28 cellular contexts compared by ENCODE assay signal in genomic region chr16:54883358-54883757, GRCh38. TPM values are rescaled to one million over a fixed set of nuclear protein-coding genes. Genes with fewer than 3 reads are reported as not detected.
"Had no signal": no experiment of that assay in that cellular context is flagged by ENCODE, and none has a peak within 500 bp of the region (broad histone marks: within the 10 kb centered on the region; RNA-seq: fewer than 3 reads in every experiment).

No MANE protein-coding gene starts in this region.

- FAIRE-seq: colon, endometrium, endothelial cell of umbilical vein, frontal cortex had no signal

- H3K36me3 ChIP-seq: colonic mucosa, esophagus muscularis mucosa, esophagus squamous epithelium, gastrocnemius medialis, gastroesophageal sphincter, heart left ventricle, heart right ventricle had no signal

- H3K4me3 ChIP-seq: colonic mucosa, coronary artery, dorsolateral prefrontal cortex, esophagus muscularis mucosa, esophagus squamous epithelium, gastrocnemius medialis, gastroesophageal sphincter, heart left ventricle, heart right ventricle had no signal

- H3K4me1 ChIP-seq: colonic mucosa, esophagus muscularis mucosa, esophagus squamous epithelium, gastrocnemius medialis, gastroesophageal sphincter, heart left ventricle, heart right ventricle had no signal

- DNase-seq: colonic mucosa; cortex of kidney; dermis blood vessel endothelial cell; dorsolateral prefrontal cortex; effector CD4-positive, alpha-beta T cell; effector CD8-positive, alpha-beta T cell; effector memory CD4-positive, alpha-beta T cell; effector memory CD8-positive, alpha-beta T cell; endodermal cell; erythroblast; esophagus squamous epithelium; foreskin fibroblast; foreskin keratinocyte; gastrocnemius medialis; glutamatergic neuron; head of caudate nucleus; heart left ventricle; heart right ventricle had no signal

- H3K9me3 ChIP-seq: colonic mucosa had no signal

- H3K27ac ChIP-seq: colonic mucosa, coronary artery, dorsolateral prefrontal cortex, epithelial cell of prostate, esophagus muscularis mucosa, esophagus squamous epithelium, foreskin keratinocyte, gastrocnemius medialis, gastroesophageal sphincter, heart left ventricle, heart right ventricle had no signal

- H3K27me3 ChIP-seq: colonic mucosa, foreskin keratinocyte, gastrocnemius medialis, gastroesophageal sphincter, heart left ventricle, heart right ventricle had no signal

- ATAC-seq: effector memory CD8-positive, alpha-beta T cell; esophagus mucosa; foreskin keratinocyte; gastrocnemius medialis; gastroesophageal sphincter; heart left ventricle; heart right ventricle had no signal

RNA-seq across cellular contexts. Expression of gene IRX5, which starts 47.3 kb away (rescaled TPM):
- total RNA-seq: endothelial cell of umbilical vein, fibroblast of villous mesenchyme had no signal
- polyA plus RNA-seq: endothelial cell of umbilical vein had no signal
